In the genomic region with DNA sequence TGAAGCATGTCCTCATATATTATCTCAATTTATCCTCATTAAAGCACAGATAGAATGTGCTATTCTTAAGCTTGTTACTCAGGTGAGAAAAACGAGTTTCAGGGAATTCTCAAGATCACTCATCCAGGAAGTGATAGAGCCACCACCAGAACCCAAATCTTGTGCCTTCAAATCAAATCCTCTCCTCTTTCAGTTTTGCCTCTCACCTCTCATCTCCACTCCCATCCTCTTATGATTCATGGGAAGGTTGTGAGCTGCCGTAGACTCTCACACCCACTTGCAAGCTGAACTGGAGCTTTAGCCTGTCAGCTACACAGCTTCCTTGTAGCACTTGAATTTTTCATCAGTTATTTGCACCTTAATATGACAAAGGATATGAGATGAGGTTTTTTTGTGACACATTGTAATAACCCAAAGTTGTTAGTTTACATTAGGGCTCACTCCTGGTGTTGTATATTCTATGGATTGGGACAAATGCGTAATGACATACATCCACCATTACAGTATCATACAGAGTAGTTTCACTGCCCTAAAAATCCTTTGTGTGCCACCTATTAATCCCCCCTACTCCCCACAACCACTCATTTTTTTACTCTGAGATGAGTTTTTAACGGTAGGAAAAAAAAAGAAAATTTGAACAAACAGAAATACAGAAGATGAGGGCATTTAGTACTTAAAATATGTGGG, we compare ENCODE assay signal across 11 cellular contexts. TPM values are rescaled to one million over a fixed set of nuclear protein-coding genes. Genes with fewer than 3 reads are reported as not detected.
DNase-seq lines count a peak whose midpoint lies in the region; ATAC-seq and TF ChIP-seq lines count a peak whose summit lies in the region.
"Had no signal": no experiment of that assay in that cellular context is flagged by ENCODE, and none has a peak within 500 bp of the region (broad histone marks: within the 10 kb centered on the region; RNA-seq: fewer than 3 reads in every experiment).

No MANE protein-coding gene starts in this region.

- DNase-seq in activated CD4-positive, alpha-beta T cell treated with anti-CD3 and anti-CD28 coated beads, Interleukin-2, amount 50 U/mL, for 4 hours = peak; percentile 22 to 38
- DNase-seq in naive thymus-derived CD8-positive, alpha-beta T cell = no peak
- DNase-seq in retina = no peak
- DNase-seq in amygdala (lab: John Stamatoyannopoulos, UW) = no peak
- DNase-seq: GOT3 had no signal

- peak overlapping the region in 9 of 10 donors; percentile 30 to 89 (median 65) for H3K27ac Mint-ChIP-seq in naive thymus-derived CD8-positive, alpha-beta T cell

- H3K36me3 Mint-ChIP-seq in naive thymus-derived CD8-positive, alpha-beta T cell = no peaks in the 10 kb centered on the region

- H3K4me3 Mint-ChIP-seq in naive thymus-derived CD8-positive, alpha-beta T cell = peak overlapping the region in 2 of 10 donors; percentile 16 to 28

- H3K4me3 ChIP-seq in GM12875 (ENCODE audit: low read depth, low read length) = peak overlapping the region; percentile 38
- H3K4me3 ChIP-seq: lung had no signal

- TF ChIP-seq CTCF in GM12875 (IDR thresholded peaks at IDR 0.05; ENCODE audit: borderline replicate concordance, insufficient read depth, low read depth, low read length) = no peak

- TF ChIP-seq POLR2A in GM18505 (IDR thresholded peaks at IDR 0.05; ENCODE audit: borderline replicate concordance, extremely low read depth, insufficient read depth, insufficient read length) = no peak

- peaks cover 0 to 12% (median 0%) of the 10 kb centered on the region in 9 donors for H3K9me3 Mint-ChIP-seq in naive thymus-derived CD8-positive, alpha-beta T cell

- no peaks in the 10 kb centered on the region for H3K27me3 Mint-ChIP-seq in naive thymus-derived CD8-positive, alpha-beta T cell

- POLR2A ChIA-PET in naive thymus-derived CD8-positive, alpha-beta T cell (lab: Charles Lee) = interaction anchor here (0.5 to 1.9 kb wide), 2 partner anchors 19 to 34 kb away, joined by 3 to 4 read pairs; a partner anchor contains a TSS

- peaks cover 6 to 51% (median 29%) of the 10 kb centered on the region in 4 donors for H3K4me1 Mint-ChIP-seq in naive thymus-derived CD8-positive, alpha-beta T cell

- ATAC-seq in HG02623 (IDR thresholded peaks at IDR 0.05; ENCODE audit: unreplicated experiment) (peak; percentile 22), GM18505 (IDR thresholded peaks at IDR 0.05; ENCODE audit: unreplicated experiment) (no peak), GM18517 (IDR thresholded peaks at IDR 0.05; ENCODE audit: unreplicated experiment) (no peak)
- no peak for ATAC-seq in naive thymus-derived CD8-positive, alpha-beta T cell

RNA-seq across cellular contexts. Expression of a gene that starts 25.7 kb away (rescaled TPM):
- total RNA-seq in naive thymus-derived CD8-positive, alpha-beta T cell = 10 to 100 TPM in 1 of 2 experiments, 1 to 10 TPM in 1; 9.1 to 10.8 TPM
- polyA plus RNA-seq in naive thymus-derived CD8-positive, alpha-beta T cell = 1 to 10 TPM in 1 of 3 donors, under 1 TPM in 2; 0.41 to 2.0 (median 0.48) TPM

RNA-seq across cellular contexts. Expression of a gene that starts 34.8 kb away (rescaled TPM):
- total RNA-seq in naive thymus-derived CD8-positive, alpha-beta T cell = 100 to 1,000 TPM; 159 to 176 TPM
- polyA plus RNA-seq in naive thymus-derived CD8-positive, alpha-beta T cell = 10 to 100 TPM; 41.9 to 78.4 (median 49.1) TPM

RNA-seq across cellular contexts. Expression of a gene that starts 35.9 kb away (rescaled TPM):
- 10 to 100 TPM; 24.5 to 27.1 TPM for total RNA-seq in naive thymus-derived CD8-positive, alpha-beta T cell
- 1 to 10 TPM; 2.4 to 3.4 (median 2.6) TPM for polyA plus RNA-seq in naive thymus-derived CD8-positive, alpha-beta T cell

RNA-seq across cellular contexts. Expression of a gene that starts 60.0 kb away (rescaled TPM):
- total RNA-seq in naive thymus-derived CD8-positive, alpha-beta T cell = not detected
- polyA plus RNA-seq in naive thymus-derived CD8-positive, alpha-beta T cell = not detected
- total RNA-seq: lung had no signal
- polyA plus RNA-seq: esophagus, lung had no signal

Comparison
In these comparisons a context has a peak if more than half of its experiments do, and no peak if none do; other contexts are left out.
1. DNase-seq: peak in activated CD4-positive, alpha-beta T cell treated with anti-CD3 and anti-CD28 coated beads, Interleukin-2, amount 50 U/mL, for 4 hours (2 of 2); none in naive thymus-derived CD8-positive, alpha-beta T cell (0 of 10), retina (single experiment) and amygdala (0 of 56).